ENCODE assay signal across 8 cellular contexts in genomic region chr2:232440220-232441018, GRCh38. TPM values are rescaled to one million over a fixed set of nuclear protein-coding genes. Genes with fewer than 3 reads are reported as not detected.
DNase-seq lines count a peak whose midpoint lies in the region; ATAC-seq and TF ChIP-seq lines count a peak whose summit lies in the region.
"Not testable (repeated sequence)": the region's sequence is repeated elsewhere in the genome, so short reads cannot be mapped to it uniquely, and the experiment has no call there.

No MANE protein-coding gene starts in this region.

- 13 to 19% methylated on average over 5 to 15 of the region's 16 CpGs for WGBS in upper lobe of left lung, 2 donors

- not testable (repeated sequence) for H3K27ac Mint-ChIP-seq in T-cell; activated naive CD8-positive, alpha-beta T cell treated with anti-CD3 and anti-CD28 coated beads for 36 hours; progenitor cell of endocrine pancreas

- not testable (repeated sequence) for H3K4me1 ChIP-seq in upper lobe of left lung

- H3K9me3 Mint-ChIP-seq in T-cell; activated naive CD8-positive, alpha-beta T cell treated with anti-CD3 and anti-CD28 coated beads for 36 hours; progenitor cell of endocrine pancreas (ENCODE audit: low read depth): not testable (repeated sequence)

- H3K9me3 ChIP-seq in upper lobe of left lung: not testable (repeated sequence)

- TF ChIP-seq EP300 in upper lobe of left lung (IDR thresholded peaks at IDR 0.05): not testable (repeated sequence)

- H3K4me1 Mint-ChIP-seq in T-cell: peaks cover 8 to 11% (median 9%) of the 10 kb centered on the region in 3 donors
- not testable (repeated sequence) for H3K4me1 Mint-ChIP-seq in activated naive CD8-positive, alpha-beta T cell treated with anti-CD3 and anti-CD28 coated beads for 36 hours; progenitor cell of endocrine pancreas (ENCODE audit: low read depth)

- TF ChIP-seq CTCF in GM12864 (IDR thresholded peaks at IDR 0.05; ENCODE audit: low read depth, low read length, missing control alignments) (peak; percentile 87), progenitor cell of endocrine pancreas (IDR thresholded peaks at IDR 0.05; ENCODE audit: unreplicated experiment) (peak; percentile 89), upper lobe of left lung (IDR thresholded peaks at IDR 0.05) (peak; percentile 87 to 96 (median 93))

- H3K27me3 ChIP-seq in upper lobe of left lung: not testable (repeated sequence)

- not testable (repeated sequence) for H3K27ac ChIP-seq in upper lobe of left lung

- peak; percentile 75 for ATAC-seq in HG02588 (IDR thresholded peaks at IDR 0.05; ENCODE audit: unreplicated experiment)
- peak; percentile 81 to 90 (median 86) for ATAC-seq in T-cell (replicated peaks in 1 of 4)
- peak; percentile 91 for ATAC-seq in Right ventricle myocardium superior (ENCODE audit: poor library complexity)
- peak; percentile 89 for ATAC-seq in upper lobe of left lung (ENCODE audit: low FRiP score in 2 of 2)

- H3K36me3 ChIP-seq in upper lobe of left lung: not testable (repeated sequence)

- TF ChIP-seq POLR2A in upper lobe of left lung (IDR thresholded peaks at IDR 0.05): not testable (repeated sequence)

- POLR2A ChIA-PET in T-cell (lab: Charles Lee): not testable (repeated sequence)

- peak; percentile 15 for DNase-seq in GM12864 (ENCODE audit: low read depth)
- DNase-seq in NCI-H1417 (lab: John Stamatoyannopoulos, UW): peak; percentile 55 to 82 (median 66)
- DNase-seq in T-cell: peak; percentile 56 to 89 (median 81)
- peak; percentile 87 for DNase-seq in activated naive CD8-positive, alpha-beta T cell treated with anti-CD3 and anti-CD28 coated beads for 36 hours
- peak; percentile 89 for DNase-seq in Right ventricle myocardium superior
- DNase-seq in progenitor cell of endocrine pancreas (ENCODE audit: low spot score, unreplicated experiment): peak; percentile 94
- peak; percentile 83 to 86 for DNase-seq in upper lobe of left lung

- intact Hi-C loops in Right ventricle myocardium superior (cut with DNase I): not testable (repeated sequence)

- H3K36me3 Mint-ChIP-seq in T-cell; activated naive CD8-positive, alpha-beta T cell treated with anti-CD3 and anti-CD28 coated beads for 36 hours; progenitor cell of endocrine pancreas (ENCODE audit: insufficient read depth): not testable (repeated sequence)

- CTCF ChIA-PET in T-cell (lab: Charles Lee): interaction anchor here in 1 of 2 donors (0.6 to 1.1 kb wide), 3 partner anchors 11 to 589 kb away, joined by 4 read pairs; no protein-coding TSS in a partner anchor

- H3K4me3 ChIP-seq in GM12864 (ENCODE audit: low read depth, low read length); upper lobe of left lung: not testable (repeated sequence)

- H3K4me3 Mint-ChIP-seq in T-cell: peak overlapping the region in 1 of 3 donors; percentile 50
- not testable (repeated sequence) for H3K4me3 Mint-ChIP-seq in activated naive CD8-positive, alpha-beta T cell treated with anti-CD3 and anti-CD28 coated beads for 36 hours; progenitor cell of endocrine pancreas (ENCODE audit: low read depth)

- not testable (repeated sequence) for H3K27me3 Mint-ChIP-seq in T-cell; activated naive CD8-positive, alpha-beta T cell treated with anti-CD3 and anti-CD28 coated beads for 36 hours
- peaks cover 17% of the 10 kb centered on the region for H3K27me3 Mint-ChIP-seq in progenitor cell of endocrine pancreas

RNA-seq across cellular contexts. Expression of gene ALPI, which starts 15.5 kb away (rescaled TPM):
- total RNA-seq in T-cell: not detected
- not detected for total RNA-seq in activated naive CD8-positive, alpha-beta T cell treated with anti-CD3 and anti-CD28 coated beads for 36 hours
- total RNA-seq in Right ventricle myocardium superior: not detected
- not detected in 2 replicates for total RNA-seq in progenitor cell of endocrine pancreas
- total RNA-seq in upper lobe of left lung: not detected

RNA-seq across cellular contexts. Expression of gene ALPG, which starts 33.8 kb away (rescaled TPM):
- under 1 TPM in 1 of 5 donors, not detected in 4; 0.15 TPM for total RNA-seq in T-cell
- not detected for total RNA-seq in activated naive CD8-positive, alpha-beta T cell treated with anti-CD3 and anti-CD28 coated beads for 36 hours
- total RNA-seq in Right ventricle myocardium superior: not detected
- not detected in 2 replicates for total RNA-seq in progenitor cell of endocrine pancreas
- total RNA-seq in upper lobe of left lung: 1 to 10 TPM in 3 of 6 donors, under 1 TPM in 1, not detected in 2; 0.91 to 2.3 (median 1.4) TPM

RNA-seq across cellular contexts. Expression of gene ECEL1, which starts 47.2 kb away (rescaled TPM):
- total RNA-seq in T-cell (under 1 TPM in 2 of 5 donors, not detected in 3; 0.15 to 0.19 TPM), Right ventricle myocardium superior (not detected), progenitor cell of endocrine pancreas (2.0 and 2.9 TPM in 2 replicates), upper lobe of left lung (under 1 TPM in 2 of 6 donors, not detected in 4; 0.14 to 0.40 TPM)
- under 1 TPM; 0.12 to 0.14 TPM for total RNA-seq in activated naive CD8-positive, alpha-beta T cell treated with anti-CD3 and anti-CD28 coated beads for 36 hours

Comparison
In these comparisons a context has a peak if more than half of its experiments do, and no peak if none do; other contexts are left out.
1. DNase-seq: peak in every context shown above with its lines; median percentile 94 in progenitor cell of endocrine pancreas; 89 in Right ventricle myocardium superior; 87 in activated naive CD8-positive, alpha-beta T cell treated with anti-CD3 and anti-CD28 coated beads for 36 hours; 84 in upper lobe of left lung; 81 in T-cell; 66 in NCI-H1417; 15 in GM12864.